26 cellular contexts compared by ENCODE assay signal in the genomic region with DNA sequence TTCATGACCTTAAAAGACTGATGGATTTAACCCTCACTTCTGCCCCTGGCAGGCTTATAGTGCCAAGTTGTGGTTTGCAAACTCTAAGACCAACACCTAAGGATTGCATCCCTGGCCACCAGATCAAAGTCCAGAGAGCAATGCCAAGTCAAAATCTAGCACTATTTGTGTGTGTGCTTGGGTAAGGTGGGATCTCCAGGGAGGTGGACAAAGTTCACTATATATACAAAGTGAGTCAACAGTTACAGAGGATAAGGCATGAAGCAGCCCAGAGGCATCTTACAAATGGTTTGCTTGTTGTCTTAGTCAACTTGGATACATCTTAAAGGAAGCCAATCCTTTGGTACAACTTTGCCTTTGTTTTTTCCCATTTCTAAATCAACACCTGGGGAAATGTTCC.
DNase-seq lines count a peak whose midpoint lies in the region; ATAC-seq and TF ChIP-seq lines count a peak whose summit lies in the region.
"Had no signal": no experiment of that assay in that cellular context is flagged by ENCODE, and none has a peak within 500 bp of the region (broad histone marks: within the 10 kb centered on the region; RNA-seq: fewer than 3 reads in every experiment).

No MANE protein-coding gene starts in this region.

- no peak for TF ChIP-seq RAD21 in IMR-90 (IDR thresholded peaks at IDR 0.05; ENCODE audit: low read length)

- no peaks in the 10 kb centered on the region for H4K20me1 ChIP-seq in IMR-90 (ENCODE audit: insufficient read depth, low read length)

- H2AK5ac ChIP-seq in IMR-90 (ENCODE audit: low read depth, low read length): no peak overlapping the region
- no peak overlapping the region for H2AK5ac ChIP-seq in mesenchymal stem cell (ENCODE audit: low read length, severe bottlenecking)

- no peak overlapping the region for H2AFZ ChIP-seq in IMR-90 (replicated peaks; ENCODE audit: low read length, poor library complexity)
- H2AFZ ChIP-seq in mesenchymal stem cell (ENCODE audit: low read depth, low read length): no peak overlapping the region

- TF ChIP-seq POLR2A in IMR-90 (IDR thresholded peaks at IDR 0.05; ENCODE audit: low read depth, low read length): no peak

- no peak for TF ChIP-seq CTCF in Calu3 (IDR thresholded peaks at IDR 0.05; ENCODE audit: unreplicated experiment)
- no peak for TF ChIP-seq CTCF in IMR-90 (conservative IDR thresholded peaks at IDR 0.05; ENCODE audit: low read depth, low read length)
- TF ChIP-seq CTCF in epithelial cell of proximal tubule (conservative IDR thresholded peaks at IDR 0.05; ENCODE audit: low read depth, low read length): no peak

- H3K27ac Mint-ChIP-seq in Calu3 (ENCODE audit: unreplicated experiment): no peak overlapping the region
- H3K27ac Mint-ChIP-seq: activated naive CD8-positive, alpha-beta T cell treated with anti-CD3 and anti-CD28 coated beads for 36 hours; IgD-negative memory B cell; naive thymus-derived CD4-positive, alpha-beta T cell; stimulated activated naive CD8-positive, alpha-beta T cell treated with anti-CD3 and anti-CD28 coated beads, Interleukin-15, Interleukin-2, amounts not matched to agents 100 ng/mL and 50 ng/mL, for 24 hours; T-helper 17 cell had no signal

- H3K27ac ChIP-seq in IMR-90 (ENCODE audit: insufficient read depth, low read length) (no peak overlapping the region), mesenchymal stem cell (ENCODE audit: low read length, poor library complexity, severe bottlenecking) (no peak overlapping the region)
- H3K27ac ChIP-seq: testis had no signal

- intact Hi-C loops in Calu3 (cut with micrococcal nuclease; ENCODE audit: unreplicated experiment) (no loop called here), IMR-90 (cut with micrococcal nuclease) (no loop called here)

- H3K18ac ChIP-seq in IMR-90 (ENCODE audit: low read depth, low read length) (no peak overlapping the region), mesenchymal stem cell (ENCODE audit: low read depth in 1 of 2, low read length in 2 of 2) (no peak overlapping the region)

- H2BK15ac ChIP-seq in IMR-90 (ENCODE audit: low read depth, low read length) (no peak overlapping the region), mesenchymal stem cell (ENCODE audit: low read depth, poor library complexity, severe bottlenecking) (no peak overlapping the region)

- H3K23ac ChIP-seq in IMR-90 (ENCODE audit: low read depth, low read length) (no peak overlapping the region), mesenchymal stem cell (ENCODE audit: low read length in 2 of 2) (no peak overlapping the region)

- no peak overlapping the region for H3K4me3 Mint-ChIP-seq in Calu3 (ENCODE audit: low read depth, unreplicated experiment)
- H3K4me3 Mint-ChIP-seq: activated naive CD8-positive, alpha-beta T cell treated with anti-CD3 and anti-CD28 coated beads for 36 hours; activated T-cell treated with anti-CD3 and anti-CD28 coated beads, Interleukin-2, amount 50 U/mL, for 4 hours; IgD-negative memory B cell; naive thymus-derived CD4-positive, alpha-beta T cell; stimulated activated naive CD8-positive, alpha-beta T cell treated with anti-CD3 and anti-CD28 coated beads, Interleukin-15, Interleukin-2, amounts not matched to agents 100 ng/mL and 50 ng/mL, for 24 hours; T-helper 17 cell had no signal

- H3K9ac ChIP-seq in IMR-90 (ENCODE audit: low read depth, low read length): no peak overlapping the region
- no peak overlapping the region for H3K9ac ChIP-seq in mesenchymal stem cell (ENCODE audit: low read length)

- H3K27me3 ChIP-seq in IMR-90 (ENCODE audit: control insufficient read depth, insufficient read depth, low read length) (no peaks in the 10 kb centered on the region), mesenchymal stem cell (ENCODE audit: control insufficient read depth in 1 of 2, insufficient read depth in 1 of 2, low read length in 2 of 2) (no peaks in the 10 kb centered on the region)
- H3K27me3 ChIP-seq: testis had no signal

- H3K4me2 ChIP-seq in IMR-90 (ENCODE audit: low read depth, low read length) (no peak overlapping the region), mesenchymal stem cell (ENCODE audit: low read length, poor library complexity, severe bottlenecking) (no peak overlapping the region)

- no peaks in the 10 kb centered on the region for H3K36me3 Mint-ChIP-seq in Calu3 (ENCODE audit: insufficient read depth, unreplicated experiment)
- H3K36me3 Mint-ChIP-seq: activated naive CD8-positive, alpha-beta T cell treated with anti-CD3 and anti-CD28 coated beads for 36 hours; IgD-negative memory B cell; naive thymus-derived CD4-positive, alpha-beta T cell had no signal

- no peak overlapping the region for H2AK9ac ChIP-seq in IMR-90 (replicated peaks; ENCODE audit: low read depth, low read length, poor library complexity)

- DNase-seq in Calu3 (peak; percentile 3), IMR-90 (peak; percentile 58), epithelial cell of proximal tubule (ENCODE audit: low read depth) (peak; percentile 22), mesenchymal stem cell (peak; percentile 11), NCI-H82 (lab: John Stamatoyannopoulos, UW) (no peak), NCI-H345 (lab: John Stamatoyannopoulos, UW) (no peak), Kasumi-1 (lab: John Stamatoyannopoulos, UW) (no peak)
- DNase-seq: activated gamma-delta T cell; activated naive CD8-positive, alpha-beta T cell treated with anti-CD3 and anti-CD28 coated beads for 36 hours; activated T-cell treated with anti-CD3 and anti-CD28 coated beads, Interleukin-2, amount 50 U/mL, for 4 hours; anterior cingulate cortex; islet precursor cell; midbrain; naive thymus-derived CD4-positive, alpha-beta T cell; NCI-H1092; NCI-H1694; NCI-H510A; nucleus accumbens; stimulated activated CD4-positive, alpha-beta T cell treated with anti-CD3 and anti-CD28 coated beads, Interleukin-1b, Interleukin-23, amount 100 ng/mL, for 48 hours; T-helper 17 cell; testis had no signal

- in situ Hi-C loops in IMR-90 (cut with MboI; ENCODE audit: low sequenced_read_pairs): no loop called here

- H3K56ac ChIP-seq in IMR-90 (ENCODE audit: extremely low read depth, insufficient read depth, low read length): no peak overlapping the region

- no peak overlapping the region for H3K4ac ChIP-seq in IMR-90 (ENCODE audit: low read depth, low read length)
- no peak overlapping the region for H3K4ac ChIP-seq in mesenchymal stem cell (ENCODE audit: low read depth in 1 of 2, low read length in 2 of 2)

- H4K91ac ChIP-seq in IMR-90 (ENCODE audit: insufficient read depth, low read depth, low read length) (no peak overlapping the region), mesenchymal stem cell (ENCODE audit: low read length) (no peak overlapping the region)

- H3K9me1 ChIP-seq in IMR-90 (ENCODE audit: insufficient read depth, low read length): 0 out of 2 replicates have a peak, but pooled peaks cover 2% of the 10 kb centered on the region

- H3K4me3 ChIP-seq in IMR-90 (ENCODE audit: insufficient read depth, low read depth, low read length) (no peak overlapping the region), epithelial cell of proximal tubule (ENCODE audit: low read depth, low read length) (no peak overlapping the region), mesenchymal stem cell (ENCODE audit: insufficient read depth in 1 of 2, low read depth in 1 of 2, low read length in 2 of 2) (no peak overlapping the region)
- H3K4me3 ChIP-seq: testis had no signal

- dilution Hi-C loops in IMR-90 (cut with HindIII; ENCODE audit: low sequenced_read_pairs, unreplicated experiment): no loop called here

- H3K36me3 ChIP-seq in IMR-90 (ENCODE audit: control insufficient read depth, insufficient read depth, low read length) (peaks cover 7% of the 10 kb centered on the region), mesenchymal stem cell (ENCODE audit: control insufficient read depth in 1 of 2, insufficient read depth in 2 of 2, low read depth in 1 of 2, low read length in 2 of 2) (peaks cover 14 to 19% of the 10 kb centered on the region in 2 experiments)

- H2BK20ac ChIP-seq in IMR-90 (ENCODE audit: low read depth, low read length): peak overlapping the region; percentile 43; the same call in 1 of the 2 replicates

- H3K27me3 Mint-ChIP-seq in Calu3 (ENCODE audit: unreplicated experiment): no peaks in the 10 kb centered on the region
- H3K27me3 Mint-ChIP-seq: activated naive CD8-positive, alpha-beta T cell treated with anti-CD3 and anti-CD28 coated beads for 36 hours; IgD-negative memory B cell; stimulated activated naive CD8-positive, alpha-beta T cell treated with anti-CD3 and anti-CD28 coated beads, Interleukin-15, Interleukin-2, amounts not matched to agents 100 ng/mL and 50 ng/mL, for 24 hours; T-helper 17 cell had no signal

- H3K4me1 Mint-ChIP-seq in Calu3 (ENCODE audit: low read depth, unreplicated experiment): peaks cover 26% of the 10 kb centered on the region
- H3K4me1 Mint-ChIP-seq: activated naive CD8-positive, alpha-beta T cell treated with anti-CD3 and anti-CD28 coated beads for 36 hours; IgD-negative memory B cell; T-helper 17 cell had no signal

- H2BK5ac ChIP-seq in IMR-90 (ENCODE audit: low read depth, low read length, poor library complexity, severe bottlenecking): no peak overlapping the region
- H2BK5ac ChIP-seq in mesenchymal stem cell (ENCODE audit: low read depth, low read length, poor library complexity, severe bottlenecking): no peak overlapping the region

- 0 out of 2 replicates have a peak overlapping the region, but pooled peaks have one; percentile 28 for H3K14ac ChIP-seq in IMR-90 (replicated peaks; ENCODE audit: low read depth, low read length)
- H3K14ac ChIP-seq in mesenchymal stem cell (ENCODE audit: low read length in 2 of 2): no peak overlapping the region

- H4K5ac ChIP-seq in IMR-90 (ENCODE audit: low read depth, low read length): no peak overlapping the region

- H3K79me1 ChIP-seq in IMR-90 (ENCODE audit: low read depth in 1 of 2, low read length in 2 of 2) (peaks cover 27 to 30% of the 10 kb centered on the region in 2 experiments), mesenchymal stem cell (replicated peaks; ENCODE audit: low read length, poor library complexity, severe bottlenecking) (peaks cover 10% of the 10 kb centered on the region)

- no peak overlapping the region for H2BK12ac ChIP-seq in mesenchymal stem cell (ENCODE audit: low read length in 2 of 2)

- peak; percentile 66 for ATAC-seq in IMR-90 (ENCODE audit: low read depth)
- ATAC-seq in HG02759 (IDR thresholded peaks at IDR 0.05; ENCODE audit: unreplicated experiment): no peak
- ATAC-seq: activated T-cell treated with anti-CD3 and anti-CD28 coated beads, Interleukin-2, amount 50 U/mL, for 4 hours; naive thymus-derived CD4-positive, alpha-beta T cell; Right ventricle myocardium inferior; SK-N-SH treated with all-trans-retinoic acid at 6 μM for 48 hours; T-helper 17 cell had no signal

- H2BK120ac ChIP-seq in IMR-90 (ENCODE audit: low read depth, low read length) (no peak overlapping the region), mesenchymal stem cell (ENCODE audit: low read depth, low read length) (no peak overlapping the region)

- CTCF ChIA-PET in Calu3 (lab: Charles Lee) (no interaction called here), IMR-90 (lab: Yijun Ruan, JAX) (no interaction called here)

- no TSS peak for BruUV-seq in Calu3 (replicated peaks; lab: Mats Ljungman, UMichigan)
- no TSS peak for BruUV-seq in IMR-90 (replicated peaks; lab: Mats Ljungman, UMichigan)

- peaks cover 13% of the 10 kb centered on the region for H3K9me3 Mint-ChIP-seq in Calu3 (ENCODE audit: low read depth, unreplicated experiment)

- POLR2A ChIA-PET in IMR-90 (lab: Charles Lee; ENCODE audit: unreplicated experiment): no interaction called here

- H3K4me1 ChIP-seq in IMR-90 (ENCODE audit: control insufficient read depth, insufficient read depth, low read length) (peaks cover 6% of the 10 kb centered on the region; the same call in 1 of the 2 replicates), mesenchymal stem cell (ENCODE audit: control insufficient read depth, insufficient read depth, low read depth, low read length) (no peaks in the 10 kb centered on the region)
- H3K4me1 ChIP-seq: testis had no signal

- H3K9me3 ChIP-seq in IMR-90 (ENCODE audit: control insufficient read depth, insufficient read depth, low read length): peaks cover 3% of the 10 kb centered on the region
- H3K9me3 ChIP-seq in mesenchymal stem cell (ENCODE audit: control insufficient read depth, low read length): peaks cover 8% of the 10 kb centered on the region
- H3K9me3 ChIP-seq: testis had no signal

- H4K8ac ChIP-seq in IMR-90 (ENCODE audit: low read depth in 2 of 2, low read length in 2 of 2): peak overlapping the region in 1 of 2 experiments; percentile 16; a peak in 1 of 4 replicates
- H4K8ac ChIP-seq in mesenchymal stem cell (ENCODE audit: low read length): no peak overlapping the region

Comparison
In these comparisons a context has a peak if more than half of its experiments do, and no peak if none do; other contexts are left out.
1. DNase-seq: peak in Calu3 (single experiment), IMR-90 (single experiment), epithelial cell of proximal tubule (single experiment) and mesenchymal stem cell (single experiment); none in NCI-H82 (single experiment), NCI-H345 (single experiment) and Kasumi-1 (0 of 2).